In the genomic region with DNA sequence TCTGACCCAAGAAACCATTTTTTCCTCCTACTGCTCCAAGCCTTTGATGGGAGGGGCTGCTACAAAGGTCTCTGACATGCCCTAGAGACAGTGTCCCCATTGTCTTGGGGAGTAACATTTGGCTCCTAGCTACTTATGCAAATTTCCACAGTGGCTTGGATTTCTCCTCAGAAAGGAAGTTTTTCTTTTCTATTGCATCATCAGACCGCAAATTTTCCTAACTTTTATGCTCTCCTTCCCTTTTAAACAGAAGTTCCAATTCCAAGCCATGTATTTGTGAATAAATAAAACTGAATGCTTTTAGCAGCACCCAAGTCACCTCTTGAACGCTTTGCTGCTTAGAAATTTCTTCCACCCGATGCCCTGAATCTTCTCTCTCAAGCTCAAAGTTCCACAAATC, we compare ENCODE assay signal across 37 cellular contexts. TPM values are rescaled to one million over a fixed set of nuclear protein-coding genes. Genes with fewer than 3 reads are reported as not detected.
"Had no signal": no experiment of that assay in that cellular context is flagged by ENCODE, and none has a peak within 500 bp of the region (broad histone marks: within the 10 kb centered on the region; RNA-seq: fewer than 3 reads in every experiment).

No MANE protein-coding gene starts in this region.

- H3K36me3 ChIP-seq: adrenal gland, brain microvascular endothelial cell, breast epithelium had no signal

- H3K27ac ChIP-seq: adrenal gland, body of pancreas, brain microvascular endothelial cell, breast epithelium, VCaP had no signal

- FAIRE-seq: astrocyte, colon, TTC549 had no signal

- H3K9me3 ChIP-seq: adrenal gland, body of pancreas had no signal

- H3K4me1 ChIP-seq: adrenal gland, body of pancreas, breast epithelium had no signal

- ATAC-seq: activated CD8-positive, alpha-beta T cell treated with anti-CD3 and anti-CD28 coated beads for 36 hours; activated naive CD4-positive, alpha-beta T cell treated with anti-CD3 and anti-CD28 coated beads, Interleukin-2, amount 50 U/mL, for 72 hours; activated T-cell treated with anti-CD3 and anti-CD28 coated beads, Interleukin-2, amount 50 U/mL, for 4 hours; activated T-cell treated with anti-CD3 and anti-CD28 coated beads, Interleukin-2, amount 50 U/mL, for 72 hours; activated T-helper 17 cell treated with anti-CD3 and anti-CD28 coated beads, Interleukin-2, amount 50 U/mL, for 72 hours; body of pancreas had no signal

- H3K27me3 ChIP-seq: adrenal gland, body of pancreas, brain microvascular endothelial cell, breast epithelium had no signal

- DNase-seq: activated B cell treated with CpG ODN at 0.5 μM for 24 hours; activated CD4-positive, alpha-beta memory T cell treated with anti-CD3 and anti-CD28 coated beads for 36 hours; activated CD4-positive, alpha-beta T cell treated with anti-CD3 and anti-CD28 coated beads for 4 hours; activated CD4-positive, alpha-beta T cell treated with anti-CD3 and anti-CD28 coated beads, Interleukin-2, amount 10 ng/mL, durations not matched to agents 24 days and 14 days; activated CD4-positive, alpha-beta T cell treated with anti-CD3 and anti-CD28 coated beads, Interleukin-2, amount 50 U/mL, for 1 hour; activated CD4-positive, alpha-beta T cell treated with anti-CD3 and anti-CD28 coated beads, Interleukin-2, amount 50 U/mL, for 4 hours; activated CD4-positive, CD25-positive, alpha-beta regulatory T cell treated with anti-CD3 and anti-CD28 coated beads, Interleukin-2, amount 50 U/mL, for 72 hours; activated CD8-positive, alpha-beta memory T cell treated with anti-CD3 and anti-CD28 coated beads, Interleukin-2, amount 50 U/mL, for 4 hours; activated CD8-positive, alpha-beta T cell treated with anti-CD3 and anti-CD28 coated beads for 36 hours; activated effector memory CD4-positive, alpha-beta T cell treated with anti-CD3 and anti-CD28 coated beads, Interleukin-2, amount 50 U/mL, for 16 hours; activated gamma-delta T cell treated with Interleukin-2 at 50 U/mL for 16 hours; activated naive CD4-positive, alpha-beta T cell; activated naive CD4-positive, alpha-beta T cell treated with anti-CD3 and anti-CD28 coated beads for 36 hours; activated naive CD4-positive, alpha-beta T cell treated with anti-CD3 and anti-CD28 coated beads, Interleukin-2, amount 50 U/mL, for 16 hours; activated naive CD8-positive, alpha-beta T cell treated with anti-CD3 and anti-CD28 coated beads for 36 hours; activated T-cell treated with anti-CD3 and anti-CD28 coated beads for 4 hours; activated T-cell treated with anti-CD3 and anti-CD28 coated beads, Interleukin-2, amount 50 U/mL, for 1 hour; activated T-cell treated with anti-CD3 and anti-CD28 coated beads, Interleukin-2, amount 50 U/mL, for 4 hours; activated T-cell treated with anti-CD3 and anti-CD28 coated beads, Interleukin-2, amount 50 U/mL, for 72 hours; adrenal gland; amniotic stem cell; aorta; body of pancreas; brain microvascular endothelial cell; central memory CD4-positive, alpha-beta T cell; T-helper 2 cell; T-helper 9 cell had no signal

- H3K4me3 ChIP-seq: adrenal gland, body of pancreas, breast epithelium had no signal

RNA-seq across cellular contexts. Expression of gene SLC22A2, which starts 51.0 kb away (rescaled TPM):
- total RNA-seq: activated B cell treated with CpG ODN at 0.5 μM for 24 hours; activated CD4-positive, alpha-beta memory T cell treated with anti-CD3 and anti-CD28 coated beads for 36 hours; activated CD4-positive, alpha-beta T cell treated with anti-CD3 and anti-CD28 coated beads, Interleukin-2, amount 10 ng/mL, durations not matched to agents 24 days and 14 days; activated CD8-positive, alpha-beta memory T cell treated with anti-CD3 and anti-CD28 coated beads for 36 hours; activated CD8-positive, alpha-beta T cell treated with anti-CD3 and anti-CD28 coated beads for 36 hours; activated naive CD4-positive, alpha-beta T cell treated with anti-CD3 and anti-CD28 coated beads for 36 hours; activated naive CD4-positive, alpha-beta T cell treated with anti-CD3 and anti-CD28 coated beads, Interleukin-2, amount 50 U/mL, for 72 hours; activated naive CD8-positive, alpha-beta T cell treated with anti-CD3 and anti-CD28 coated beads for 36 hours; activated T-cell treated with anti-CD3 and anti-CD28 coated beads, Interleukin-2, amount 50 U/mL, for 4 hours; activated T-cell treated with anti-CD3 and anti-CD28 coated beads, Interleukin-2, amount 50 U/mL, for 72 hours; activated T-helper 1 cell treated with anti-CD3 and anti-CD28 coated beads, Interleukin-12 subunit alpha, Interleukin-12 subunit beta, Interleukin-2, Interleukin-4 antibody, amounts not matched to agents 30 ng/mL and 10 ng/mL and 1 ng/mL, durations not matched to agents 14 hours and 24 hours and 36 hours; activated T-helper 17 cell treated with anti-CD3 and anti-CD28 coated beads, Interleukin-2, amount 50 U/mL, for 72 hours; adrenal gland; astrocyte; body of pancreas; breast epithelium; cardiac septum had no signal
- polyA plus RNA-seq: adrenal gland had no signal
